6 cellular contexts compared by ENCODE assay signal in the genomic region with DNA sequence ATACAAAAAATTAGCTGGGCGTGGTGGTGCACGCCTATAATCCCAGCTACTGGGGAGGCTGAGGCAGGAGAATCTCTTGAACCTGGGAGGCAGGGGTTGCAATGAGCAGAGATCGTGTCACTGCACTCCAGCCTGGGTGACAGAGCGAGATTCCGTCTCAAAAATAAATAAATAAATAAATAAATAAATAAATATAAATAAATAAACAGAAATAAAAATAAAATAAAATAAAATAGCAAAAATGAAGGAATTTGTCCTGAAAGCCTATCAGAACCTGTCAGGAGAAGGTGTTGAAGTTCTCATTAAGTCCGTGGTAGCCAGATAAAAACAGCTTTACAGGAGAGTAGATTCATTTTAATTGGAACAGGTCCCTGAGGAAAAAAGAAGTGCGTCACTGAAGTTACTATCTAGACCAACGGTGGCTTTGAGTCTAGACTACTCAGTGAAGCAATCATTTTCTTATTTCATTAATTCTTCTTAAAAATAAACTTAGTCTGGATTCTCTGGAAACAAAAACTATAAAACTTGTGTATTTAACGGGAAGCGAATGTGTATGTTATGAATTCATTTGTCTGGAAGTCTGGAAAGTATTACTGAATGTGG.
DNase-seq lines count a peak whose midpoint lies in the region; ATAC-seq and TF ChIP-seq lines count a peak whose summit lies in the region.
"Not testable (repeated sequence)": the region's sequence is repeated elsewhere in the genome, so short reads cannot be mapped to it uniquely, and the experiment has no call there.

No MANE protein-coding gene starts in this region.

- ATAC-seq in left ventricle myocardium superior = peak; percentile 60

- not testable (repeated sequence) for H3K27me3 ChIP-seq in SJCRH30; smooth muscle cell (ENCODE audit: low read depth)

- not testable (repeated sequence) for H3K36me3 ChIP-seq in SJCRH30; smooth muscle cell (ENCODE audit: low read depth)

- peak overlapping the region; percentile 15 for H3K27ac Mint-ChIP-seq in mesothelial cell of epicardium

- DNase-seq in SJCRH30 = peak in 1 of 2 experiments; percentile 56
- peak; percentile 54 to 56 for DNase-seq in cardiac fibroblast (ENCODE audit: low read depth in 2 of 2)
- peak; percentile 38 for DNase-seq in fibroblast of mammary gland (ENCODE audit: low read depth)
- DNase-seq in left ventricle myocardium superior; mesothelial cell of epicardium (ENCODE audit: low spot score in 2 of 2, unreplicated experiment in 2 of 2); smooth muscle cell (lab: John Stamatoyannopoulos, UW; ENCODE audit: unreplicated experiment): not testable (repeated sequence)

- H3K4me3 ChIP-seq in SJCRH30; cardiac fibroblast (replicated peaks in 1 of 2; ENCODE audit: low read depth in 2 of 2, low read length in 2 of 2); fibroblast of mammary gland (ENCODE audit: control insufficient read depth, low read depth, low read length); smooth muscle cell: not testable (repeated sequence)

- not testable (repeated sequence) for H3K9me3 ChIP-seq in SJCRH30 (replicated peaks); smooth muscle cell (replicated peaks; ENCODE audit: low read depth)

- H2AFZ ChIP-seq in smooth muscle cell (ENCODE audit: low read depth) = not testable (repeated sequence)

- H3K79me2 ChIP-seq in smooth muscle cell (ENCODE audit: low read depth) = not testable (repeated sequence)

- not testable (repeated sequence) for H3K27me3 Mint-ChIP-seq in mesothelial cell of epicardium (ENCODE audit: low read depth)

- peak overlapping the region; percentile 91 for H3K27ac ChIP-seq in SJCRH30
- peak overlapping the region; percentile 60 for H3K27ac ChIP-seq in smooth muscle cell (ENCODE audit: low read depth)

- not testable (repeated sequence) for H3K36me3 Mint-ChIP-seq in mesothelial cell of epicardium

- H3K4me2 ChIP-seq in smooth muscle cell = peak overlapping the region; percentile 14

- not testable (repeated sequence) for TF ChIP-seq CTCF in cardiac fibroblast (IDR thresholded peaks at IDR 0.05; ENCODE audit: low read depth, low read length); fibroblast of mammary gland (conservative IDR thresholded peaks at IDR 0.05; ENCODE audit: control insufficient read depth, insufficient read depth, low read depth, low read length); mesothelial cell of epicardium (IDR thresholded peaks at IDR 0.05; ENCODE audit: unreplicated experiment); smooth muscle cell (IDR thresholded peaks at IDR 0.05; ENCODE audit: borderline replicate concordance, insufficient read depth, poor library complexity, severe bottlenecking)

- not testable (repeated sequence) for H3K4me3 Mint-ChIP-seq in mesothelial cell of epicardium

- not testable (repeated sequence) for H4K20me1 ChIP-seq in smooth muscle cell (ENCODE audit: low read depth)

- not testable (repeated sequence) for H3K9ac ChIP-seq in smooth muscle cell (ENCODE audit: low read depth)

- not testable (repeated sequence) for H3F3A ChIP-seq in smooth muscle cell (ENCODE audit: low read depth)

- intact Hi-C loops in left ventricle myocardium superior (cut with micrococcal nuclease) = not testable (repeated sequence)

- peaks cover 25% of the 10 kb centered on the region for H3K4me1 ChIP-seq in SJCRH30
- H3K4me1 ChIP-seq in smooth muscle cell (ENCODE audit: low read depth) = not testable (repeated sequence)

- H3K4me1 Mint-ChIP-seq in mesothelial cell of epicardium = peaks cover 21% of the 10 kb centered on the region

- WGBS in smooth muscle cell (ENCODE audit: low lambda C conversion rate) = 83% methylated on average over 10 of the region's 10 CpGs

- H3K9me3 Mint-ChIP-seq in mesothelial cell of epicardium = peaks cover 20% of the 10 kb centered on the region
